In genomic region chr2:178002038-178002437, GRCh38 we compare ENCODE assay signal across 33 cellular contexts.
"Had no signal": no experiment of that assay in that cellular context is flagged by ENCODE, and none has a peak within 500 bp of the region (broad histone marks: within the 10 kb centered on the region; RNA-seq: fewer than 3 reads in every experiment).

No MANE protein-coding gene starts in this region.

- ATAC-seq: activated naive CD4-positive, alpha-beta T cell treated with anti-CD3 and anti-CD28 coated beads, Interleukin-2, amount 50 U/mL, for 72 hours; activated naive CD8-positive, alpha-beta T cell treated with anti-CD3 and anti-CD28 coated beads, Interleukin-2, amount 50 U/mL, for 24 hours; activated T-cell treated with anti-CD3 and anti-CD28 coated beads, Interleukin-2, amount 50 U/mL, for 4 hours; activated T-cell treated with anti-CD3 and anti-CD28 coated beads, Interleukin-2, amount 50 U/mL, for 72 hours; activated T-helper 17 cell treated with anti-CD3 and anti-CD28 coated beads, Interleukin-2, amount 50 U/mL, for 72 hours; body of pancreas had no signal

- FAIRE-seq: astrocyte, bronchial epithelial cell, colon had no signal

- H3K4me1 ChIP-seq: adrenal gland, ascending aorta, body of pancreas, breast epithelium had no signal

- H3K27ac ChIP-seq: adrenal gland, ascending aorta, body of pancreas, brain microvascular endothelial cell, breast epithelium, cardiac muscle cell had no signal

- H3K4me3 ChIP-seq: adrenal gland, ascending aorta, body of pancreas, breast epithelium, cardiac muscle cell had no signal

- DNase-seq: activated effector memory CD4-positive, alpha-beta T cell treated with anti-CD3 and anti-CD28 coated beads, Interleukin-2, amount 50 U/mL, for 16 hours; activated effector memory CD4-positive, alpha-beta T cell treated with Interleukin-2 at 50 U/mL for 16 hours; activated gamma-delta T cell; activated gamma-delta T cell treated with Interleukin-2 at 50 U/mL for 16 hours; activated naive CD4-positive, alpha-beta T cell; activated naive CD4-positive, alpha-beta T cell treated with anti-CD3 and anti-CD28 coated beads for 36 hours; activated naive CD4-positive, alpha-beta T cell treated with anti-CD3 and anti-CD28 coated beads, Interleukin-2, amount 10 ng/mL, durations not matched to agents 7 days and 5 days; activated naive CD4-positive, alpha-beta T cell treated with anti-CD3 and anti-CD28 coated beads, Interleukin-2, amount 50 U/mL, for 16 hours; activated naive CD8-positive, alpha-beta T cell treated with anti-CD3 and anti-CD28 coated beads for 36 hours; activated naive CD8-positive, alpha-beta T cell treated with anti-CD3 and anti-CD28 coated beads, Interleukin-2, amount 10 ng/mL, durations not matched to agents 7 days and 5 days; activated naive CD8-positive, alpha-beta T cell treated with anti-CD3 and anti-CD28 coated beads, Interleukin-2, amount 50 U/mL, for 24 hours; activated T-cell treated with anti-CD3 and anti-CD28 coated beads, Interleukin-2, amount 50 U/mL, for 1 hour; activated T-cell treated with anti-CD3 and anti-CD28 coated beads, Interleukin-2, amount 50 U/mL, for 24 hours; activated T-cell treated with anti-CD3 and anti-CD28 coated beads, Interleukin-2, amount 50 U/mL, for 4 hours; activated T-cell treated with anti-CD3 and anti-CD28 coated beads, Interleukin-2, amount 50 U/mL, for 48 hours; activated T-cell treated with anti-CD3 and anti-CD28 coated beads, Interleukin-2, amount 50 U/mL, for 72 hours; adrenal gland; amniotic stem cell; amygdala; aorta; body of pancreas; brain microvascular endothelial cell; caudate nucleus; central memory CD4-positive, alpha-beta T cell; cerebellar nuclear complex had no signal

- H3K27me3 ChIP-seq: adrenal gland, ascending aorta, body of pancreas, brain microvascular endothelial cell, breast epithelium, cardiac muscle cell had no signal

- H3K9me3 ChIP-seq: adrenal gland, ascending aorta, body of pancreas, breast epithelium had no signal

- H3K36me3 ChIP-seq: adrenal gland, ascending aorta, brain microvascular endothelial cell, breast epithelium, cardiac muscle cell had no signal
